Comparison of ENCODE assay signal across 24 cellular contexts in the genomic region with DNA sequence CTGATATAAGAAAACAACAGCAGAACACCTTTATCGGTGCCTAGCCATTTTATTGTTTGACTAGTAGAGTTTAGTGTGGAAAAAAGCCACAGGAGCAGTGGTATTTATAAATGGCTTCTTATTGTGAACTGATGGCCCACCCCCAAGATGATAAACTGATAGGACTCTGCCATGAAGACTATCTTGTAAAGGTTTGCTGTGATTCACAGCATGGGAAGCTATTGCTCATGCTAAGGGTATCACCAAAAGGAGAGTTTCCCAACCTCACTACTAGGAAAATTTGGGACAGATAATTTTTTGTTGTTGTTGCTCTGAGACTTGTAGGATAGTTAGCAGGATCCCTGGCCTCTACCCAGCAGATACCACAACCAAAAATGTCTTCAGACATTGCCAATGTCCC.
"Had no signal": no experiment of that assay in that cellular context is flagged by ENCODE, and none has a peak within 500 bp of the region (broad histone marks: within the 10 kb centered on the region; RNA-seq: fewer than 3 reads in every experiment).

No MANE protein-coding gene starts in this region.

- DNase-seq: dorsolateral prefrontal cortex; effector CD4-positive, alpha-beta T cell; heart right ventricle; hippocampal formation; left cardiac atrium; left lung; mesenchymal stem cell; mucosa of descending colon; naive B cell; pancreas; right lobe of liver; stimulated activated CD4-positive, alpha-beta T cell treated with anti-CD3 and anti-CD28 coated beads, Interleukin-2, amount 100 ng/mL, for 24 hours; stimulated activated CD4-positive, alpha-beta T cell treated with anti-CD3 and anti-CD28 coated beads, Interleukin-4, amount 100 ng/mL, for 24 hours; stimulated activated naive CD4-positive, alpha-beta T cell treated with Interleukin-2 at 50 U/mL for 16 hours; stomach; thyroid gland had no signal

- H3K4me1 Mint-ChIP-seq: mesothelial cell of epicardium; naive B cell; neural crest cell; stimulated activated effector memory CD8-positive, alpha-beta T cell treated with anti-CD3 and anti-CD28 coated beads, Interleukin-12 subunit alpha, Interleukin-12 subunit beta, amount 100 ng/mL, for 72 hours had no signal

- H3K4me1 ChIP-seq: gastroesophageal sphincter, left lung, pancreas, right lobe of liver, stomach, vagina had no signal

- H3K9me3 ChIP-seq: gastroesophageal sphincter, heart right ventricle, left lung, mucosa of descending colon, neutrophil, pancreas, right lobe of liver, stomach, thyroid gland, vagina had no signal

- H3K27ac ChIP-seq: dorsolateral prefrontal cortex, gastroesophageal sphincter, left lung, neutrophil, pancreas, right lobe of liver, stomach, thyroid gland, vagina had no signal

- H3K27me3 ChIP-seq: pancreas, right lobe of liver, thyroid gland, vagina had no signal

- H3K4me3 Mint-ChIP-seq: mesothelial cell of epicardium; naive B cell; natural killer cell treated with Interleukin-12 subunit alpha and Interleukin-12 subunit beta and Interleukin-15 and Interleukin-18, amount 100 ng/mL, for 72 hours; neural crest cell; stimulated activated effector memory CD8-positive, alpha-beta T cell treated with anti-CD3 and anti-CD28 coated beads, Interleukin-12 subunit alpha, Interleukin-12 subunit beta, amount 100 ng/mL, for 72 hours had no signal

- H3K9me3 Mint-ChIP-seq: mesothelial cell of epicardium; naive B cell; natural killer cell treated with Interleukin-12 subunit alpha and Interleukin-12 subunit beta and Interleukin-15 and Interleukin-18, amount 100 ng/mL, for 72 hours; neural crest cell; stimulated activated effector memory CD8-positive, alpha-beta T cell treated with anti-CD3 and anti-CD28 coated beads, Interleukin-12 subunit alpha, Interleukin-12 subunit beta, amount 100 ng/mL, for 72 hours had no signal

- H3K27ac Mint-ChIP-seq: mesothelial cell of epicardium; naive B cell; natural killer cell treated with Interleukin-12 subunit alpha and Interleukin-12 subunit beta and Interleukin-15 and Interleukin-18, amount 100 ng/mL, for 72 hours; progenitor cell of endocrine pancreas; stimulated activated effector memory CD8-positive, alpha-beta T cell treated with anti-CD3 and anti-CD28 coated beads, Interleukin-12 subunit alpha, Interleukin-12 subunit beta, amount 100 ng/mL, for 72 hours had no signal

- H3K4me3 ChIP-seq: dorsolateral prefrontal cortex, gastroesophageal sphincter, heart right ventricle, left lung, mucosa of descending colon, pancreas, right lobe of liver, stomach, thyroid gland, vagina had no signal

- H3K36me3 ChIP-seq: gastroesophageal sphincter, heart right ventricle, left lung, neutrophil, pancreas, right lobe of liver, stomach, thyroid gland, vagina had no signal

- H3K36me3 Mint-ChIP-seq: mesothelial cell of epicardium; naive B cell; natural killer cell treated with Interleukin-12 subunit alpha and Interleukin-12 subunit beta and Interleukin-15 and Interleukin-18, amount 100 ng/mL, for 72 hours; stimulated activated effector memory CD8-positive, alpha-beta T cell treated with anti-CD3 and anti-CD28 coated beads, Interleukin-12 subunit alpha, Interleukin-12 subunit beta, amount 100 ng/mL, for 72 hours had no signal

- ATAC-seq: gastroesophageal sphincter; heart right ventricle; left cardiac atrium; left lung; mucosa of descending colon; natural killer cell treated with Interleukin-12 subunit alpha and Interleukin-12 subunit beta and Interleukin-15 and Interleukin-18, amount 100 ng/mL, for 72 hours; pancreas; right lobe of liver; stimulated activated effector memory CD8-positive, alpha-beta T cell treated with anti-CD3 and anti-CD28 coated beads, Interleukin-12 subunit alpha, Interleukin-12 subunit beta, amount 100 ng/mL, for 72 hours had no signal
